In the genomic region with DNA sequence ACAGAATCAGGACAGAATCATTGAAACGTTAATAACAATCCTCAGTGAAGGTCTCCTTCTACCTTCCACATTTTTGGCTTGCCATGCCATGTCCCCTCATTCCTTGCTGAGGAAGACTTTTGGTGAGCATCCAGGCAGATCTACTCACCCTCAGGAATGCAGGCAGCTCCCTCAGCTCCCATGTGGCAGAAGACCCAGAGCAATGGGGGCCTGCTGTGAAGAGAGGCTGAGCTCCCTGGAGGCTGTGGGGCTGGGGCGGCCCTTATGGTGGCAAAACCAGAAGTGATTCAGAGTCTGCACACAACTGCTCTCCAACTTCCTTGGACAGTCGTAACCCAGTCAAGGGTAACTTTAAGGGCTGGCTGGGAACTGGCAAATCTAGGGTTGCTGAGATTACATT, we compare ENCODE assay signal across 21 cellular contexts.
DNase-seq lines count a peak whose midpoint lies in the region; ATAC-seq and TF ChIP-seq lines count a peak whose summit lies in the region.
"Had no signal": no experiment of that assay in that cellular context is flagged by ENCODE, and none has a peak within 500 bp of the region (broad histone marks: within the 10 kb centered on the region; RNA-seq: fewer than 3 reads in every experiment).

No MANE protein-coding gene starts in this region.

- no peaks in the 10 kb centered on the region for H3K27me3 Mint-ChIP-seq in activated CD4-positive, alpha-beta T cell treated with anti-CD3 and anti-CD28 coated beads for 36 hours
- no peaks in the 10 kb centered on the region for H3K27me3 Mint-ChIP-seq in activated T-helper 2 cell treated with anti-CD3 and anti-CD28 coated beads, Interferon-gamma antibody, Interleukin-2, Interleukin-4, amounts not matched to agents 10 μg/mL and 5 μg/mL and 100 μg/mL, durations not matched to agents 14 hours and 24 hours and 36 hours (ENCODE audit: low read depth)
- no peaks in the 10 kb centered on the region for H3K27me3 Mint-ChIP-seq in nephron (ENCODE audit: low read depth)
- H3K27me3 Mint-ChIP-seq: stimulated activated naive B cell treated with anti-CD40 and anti-IgM and Interleukin-4, amounts not matched to agents 10 μg/mL and 1 μg/mL and 100 μg/mL, for 72 hours had no signal

- H3K36me3 Mint-ChIP-seq in activated CD4-positive, alpha-beta T cell treated with anti-CD3 and anti-CD28 coated beads for 36 hours (ENCODE audit: low read depth), result no peaks in the 10 kb centered on the region
- H3K36me3 Mint-ChIP-seq in activated T-helper 2 cell treated with anti-CD3 and anti-CD28 coated beads, Interferon-gamma antibody, Interleukin-2, Interleukin-4, amounts not matched to agents 10 μg/mL and 5 μg/mL and 100 μg/mL, durations not matched to agents 14 hours and 24 hours and 36 hours (ENCODE audit: low read depth), result peaks cover 17% of the 10 kb centered on the region
- H3K36me3 Mint-ChIP-seq in nephron (ENCODE audit: low read depth), result no peaks in the 10 kb centered on the region
- H3K36me3 Mint-ChIP-seq: CD14-positive monocyte had no signal

- POLR2A ChIA-PET in activated CD4-positive, alpha-beta T cell treated with anti-CD3 and anti-CD28 coated beads for 36 hours (lab: Charles Lee), result no interaction called here

- H3K9me3 Mint-ChIP-seq in activated CD4-positive, alpha-beta T cell treated with anti-CD3 and anti-CD28 coated beads for 36 hours (ENCODE audit: low read depth), result no peaks in the 10 kb centered on the region
- H3K9me3 Mint-ChIP-seq in activated T-helper 2 cell treated with anti-CD3 and anti-CD28 coated beads, Interferon-gamma antibody, Interleukin-2, Interleukin-4, amounts not matched to agents 10 μg/mL and 5 μg/mL and 100 μg/mL, durations not matched to agents 14 hours and 24 hours and 36 hours, result no peaks in the 10 kb centered on the region
- H3K9me3 Mint-ChIP-seq in nephron, result no peaks in the 10 kb centered on the region
- H3K9me3 Mint-ChIP-seq: stimulated activated naive B cell treated with anti-CD40 and anti-IgM and Interleukin-4, amounts not matched to agents 10 μg/mL and 1 μg/mL and 100 μg/mL, for 72 hours had no signal

- peak; percentile 7 for DNase-seq in activated CD4-positive, alpha-beta T cell treated with anti-CD3 and anti-CD28 coated beads for 36 hours
- DNase-seq in activated CD4-positive, alpha-beta T cell treated with anti-CD3 and anti-CD28 coated beads, Interleukin-2, amount 50 U/mL, for 4 hours, result no peak
- DNase-seq in HK-2 (ENCODE audit: unreplicated experiment) (peak; percentile 5), ecto neural progenitor cell (ENCODE audit: low spot score) (no peak), HPDE6-E6E7 (ENCODE audit: extremely low spot score) (no peak)
- peak; percentile 11 for DNase-seq in activated T-helper 2 cell treated with anti-CD3 and anti-CD28 coated beads, Interferon-gamma antibody, Interleukin-2, Interleukin-4, amounts not matched to agents 10 μg/mL and 5 μg/mL and 100 μg/mL, durations not matched to agents 14 hours and 24 hours and 36 hours (ENCODE audit: low spot score)
- DNase-seq: activated naive CD4-positive, alpha-beta T cell treated with Interleukin-2 at 50 U/mL for 16 hours; brain microvascular endothelial cell; cortex of kidney; DMS153; HCEC 1CT; left ventricle myocardium inferior; mucosa of descending colon; NCI-H1105 treated with DMSO at 0.1 percent for 48 hours; NCI-H774; PC-9; SJCRH30; stimulated activated naive B cell treated with anti-CD40 and anti-IgM and Interleukin-4, amounts not matched to agents 10 μg/mL and 1 μg/mL and 100 μg/mL, for 72 hours had no signal

- TF ChIP-seq CTCF in nephron (IDR thresholded peaks at IDR 0.05; ENCODE audit: unreplicated experiment in 3 of 3), result no peak

- no peak overlapping the region for H3K4me3 Mint-ChIP-seq in activated CD4-positive, alpha-beta T cell treated with anti-CD3 and anti-CD28 coated beads for 36 hours
- H3K4me3 Mint-ChIP-seq in activated T-helper 2 cell treated with anti-CD3 and anti-CD28 coated beads, Interferon-gamma antibody, Interleukin-2, Interleukin-4, amounts not matched to agents 10 μg/mL and 5 μg/mL and 100 μg/mL, durations not matched to agents 14 hours and 24 hours and 36 hours (ENCODE audit: low read depth), result peak overlapping the region; percentile 52
- no peak overlapping the region for H3K4me3 Mint-ChIP-seq in nephron
- H3K4me3 Mint-ChIP-seq: CD14-positive monocyte; stimulated activated naive B cell treated with anti-CD40 and anti-IgM and Interleukin-4, amounts not matched to agents 10 μg/mL and 1 μg/mL and 100 μg/mL, for 72 hours had no signal

- intact Hi-C loops in activated CD4-positive, alpha-beta T cell treated with anti-CD3 and anti-CD28 coated beads for 36 hours (cut with DNase I, micrococcal nuclease), result no loop called here
- intact Hi-C loops in activated T-helper 2 cell treated with anti-CD3 and anti-CD28 coated beads, Interferon-gamma antibody, Interleukin-2, Interleukin-4, amounts not matched to agents 10 μg/mL and 5 μg/mL and 100 μg/mL, durations not matched to agents 14 hours and 24 hours and 36 hours (cut with micrococcal nuclease), result loop anchor here (2.0 to 5.0 kb wide), 6 partner anchors 21 to 631 kb away; partner anchors contain the start of genes EFNA5 and FBXL17

- CTCF ChIA-PET in activated CD4-positive, alpha-beta T cell treated with anti-CD3 and anti-CD28 coated beads for 36 hours (lab: Charles Lee), result no interaction called here

- H3K4me1 Mint-ChIP-seq in activated CD4-positive, alpha-beta T cell treated with anti-CD3 and anti-CD28 coated beads for 36 hours, result peaks cover 29% of the 10 kb centered on the region
- peaks cover 76% of the 10 kb centered on the region for H3K4me1 Mint-ChIP-seq in activated T-helper 2 cell treated with anti-CD3 and anti-CD28 coated beads, Interferon-gamma antibody, Interleukin-2, Interleukin-4, amounts not matched to agents 10 μg/mL and 5 μg/mL and 100 μg/mL, durations not matched to agents 14 hours and 24 hours and 36 hours (ENCODE audit: low read depth)
- peaks cover 23% of the 10 kb centered on the region for H3K4me1 Mint-ChIP-seq in nephron
- H3K4me1 Mint-ChIP-seq: stimulated activated naive B cell treated with anti-CD40 and anti-IgM and Interleukin-4, amounts not matched to agents 10 μg/mL and 1 μg/mL and 100 μg/mL, for 72 hours had no signal

- no peak overlapping the region for H3K27ac Mint-ChIP-seq in activated CD4-positive, alpha-beta T cell treated with anti-CD3 and anti-CD28 coated beads for 36 hours
- H3K27ac Mint-ChIP-seq in activated T-helper 2 cell treated with anti-CD3 and anti-CD28 coated beads, Interferon-gamma antibody, Interleukin-2, Interleukin-4, amounts not matched to agents 10 μg/mL and 5 μg/mL and 100 μg/mL, durations not matched to agents 14 hours and 24 hours and 36 hours, result peak overlapping the region; percentile 71
- H3K27ac Mint-ChIP-seq in nephron, result peak overlapping the region in 2 of 3 experiments; percentile 30 to 35
- H3K27ac Mint-ChIP-seq: CD14-positive monocyte; stimulated activated naive B cell treated with anti-CD40 and anti-IgM and Interleukin-4, amounts not matched to agents 10 μg/mL and 1 μg/mL and 100 μg/mL, for 72 hours had no signal

- no peak for ATAC-seq in activated CD4-positive, alpha-beta T cell treated with anti-CD3 and anti-CD28 coated beads for 36 hours
- no peak for ATAC-seq in HG03280 (IDR thresholded peaks at IDR 0.05; ENCODE audit: unreplicated experiment)
- ATAC-seq: mucosa of descending colon; stimulated activated naive B cell treated with anti-CD40 and anti-IgM and Interleukin-4, amounts not matched to agents 10 μg/mL and 1 μg/mL and 100 μg/mL, for 72 hours had no signal

Comparison
In these comparisons a context has a peak if more than half of its experiments do, and no peak if none do; other contexts are left out.
1. DNase-seq: peak in activated CD4-positive, alpha-beta T cell treated with anti-CD3 and anti-CD28 coated beads for 36 hours (single experiment), HK-2 (single experiment) and activated T-helper 2 cell treated with anti-CD3 and anti-CD28 coated beads, Interferon-gamma antibody, Interleukin-2, Interleukin-4, amounts not matched to agents 10 μg/mL and 5 μg/mL and 100 μg/mL, durations not matched to agents 14 hours and 24 hours and 36 hours (single experiment); none in activated CD4-positive, alpha-beta T cell treated with anti-CD3 and anti-CD28 coated beads, Interleukin-2, amount 50 U/mL, for 4 hours (0 of 2), ecto neural progenitor cell (single experiment) and HPDE6-E6E7 (single experiment).